ENCODE assay signal across 5 cellular contexts in the genomic region with DNA sequence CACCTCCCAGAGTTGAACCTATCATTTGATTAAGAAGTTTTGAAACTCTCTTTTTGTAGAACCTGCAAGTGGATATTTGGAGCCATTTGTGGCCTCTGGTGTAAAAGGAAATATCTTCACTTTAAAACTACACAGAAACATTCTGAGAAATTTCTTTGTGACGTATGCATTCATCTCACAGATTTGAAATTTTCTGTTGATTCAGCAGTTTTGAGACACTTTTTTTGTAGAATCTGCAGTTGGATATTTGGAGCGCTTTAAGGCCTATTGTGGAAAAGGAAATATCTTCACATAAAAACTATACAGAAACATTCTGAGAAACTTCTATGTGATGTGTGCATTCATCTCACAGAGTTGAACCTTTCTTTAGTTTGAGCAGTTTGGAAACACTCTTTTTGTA.
TF ChIP-seq lines count a peak whose summit lies in the region.

No MANE protein-coding gene starts in this region.

TF ChIP-seq in A549, 52 proteins besides CTCF, POLR2A, EP300 and RAD21:
- peak; percentile 89 for TF ChIP-seq MAFK (IDR thresholded peaks at IDR 0.05; ENCODE audit: partially characterized antibody)

TF ChIP-seq in IMR-90, 13 proteins besides CTCF, POLR2A, EP300 and RAD21:
- peak; percentile 84 for TF ChIP-seq MAFK (IDR thresholded peaks at IDR 0.05; ENCODE audit: low read depth, low read length)

TF ChIP-seq in K562, 482 proteins besides CTCF, POLR2A, EP300 and RAD21:
- TF ChIP-seq MAFF (IDR thresholded peaks at IDR 0.05; ENCODE audit: low read length) (peak; percentile 75), ZNF316 (IDR thresholded peaks at IDR 0.05) (peak; percentile 61), MAFK (IDR thresholded peaks at IDR 0.05; ENCODE audit: low read length) (peak; percentile 76), MAFG (tag; conservative IDR thresholded peaks at IDR 0.05) (peak; percentile 63)

TF ChIP-seq in H1, 55 proteins besides CTCF, POLR2A, EP300 and RAD21:
- peak; percentile 16; the same call in 1 of the 2 replicates for TF ChIP-seq MAFK (IDR thresholded peaks at IDR 0.05; ENCODE audit: low read depth, low read length)

TF ChIP-seq in HepG2, 621 proteins besides CTCF, POLR2A, EP300 and RAD21:
- peak; percentile 46 to 78 for TF ChIP-seq MAFK (conservative IDR thresholded peaks at IDR 0.05 in 1 of 2, IDR thresholded peaks at IDR 0.05 in 1 of 2; ENCODE audit: low read length in 2 of 2)
- TF ChIP-seq MAFF (IDR thresholded peaks at IDR 0.05; ENCODE audit: low read depth, low read length), result peak; percentile 82
